Comparison of ENCODE assay signal across 13 cellular contexts in the genomic region with DNA sequence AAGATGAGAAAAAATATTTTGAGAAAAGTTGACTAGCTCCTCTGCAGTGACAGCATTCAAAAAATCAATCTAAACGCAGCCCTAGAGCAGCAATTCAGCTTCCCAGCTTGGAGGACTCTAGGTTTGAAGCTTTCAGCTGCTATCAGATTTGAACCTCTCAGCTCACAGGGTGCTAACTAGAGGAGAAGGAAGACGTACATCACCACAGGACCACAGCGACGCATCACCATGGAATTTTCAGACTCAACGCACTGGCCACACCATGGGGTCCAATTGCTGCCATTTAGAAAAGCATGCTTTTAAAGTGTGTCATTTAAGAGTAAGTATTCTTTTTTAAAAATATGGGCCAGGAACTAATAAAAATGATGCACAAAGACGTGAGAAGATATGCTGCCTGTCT. TPM values are rescaled to one million over a fixed set of nuclear protein-coding genes. Genes with fewer than 3 reads are reported as not detected.
A peak's percentile ranks its signal among the peaks of the same experiment; 100 is the strongest.
DNase-seq lines count a peak whose midpoint lies in the region; ATAC-seq and TF ChIP-seq lines count a peak whose summit lies in the region.
"Had no signal": no experiment of that assay in that cellular context is flagged by ENCODE, and none has a peak within 500 bp of the region (broad histone marks: within the 10 kb centered on the region; RNA-seq: fewer than 3 reads in every experiment).

No MANE protein-coding gene starts in this region.

- no peak for ATAC-seq in activated T-cell treated with anti-CD3 and anti-CD28 coated beads, Interleukin-2, amount 50 U/mL, for 4 hours
- ATAC-seq in SK-N-SH treated with all-trans-retinoic acid at 6 μM for 48 hours: peak; percentile 88
- ATAC-seq in stimulated activated effector memory CD8-positive, alpha-beta T cell treated with anti-CD3 and anti-CD28 coated beads, Interleukin-12 subunit alpha, Interleukin-12 subunit beta, amount 100 ng/mL, for 72 hours: peak; percentile 45
- ATAC-seq in GM19452 (IDR thresholded peaks at IDR 0.05; ENCODE audit: unreplicated experiment): no peak
- ATAC-seq in GM21423 (IDR thresholded peaks at IDR 0.05; ENCODE audit: unreplicated experiment): no peak
- ATAC-seq in HG02938 (IDR thresholded peaks at IDR 0.05; ENCODE audit: unreplicated experiment): no peak

- no peak overlapping the region for H3K4me3 Mint-ChIP-seq in activated T-cell treated with anti-CD3 and anti-CD28 coated beads, Interleukin-2, amount 50 U/mL, for 24 hours
- H3K4me3 Mint-ChIP-seq in activated T-cell treated with anti-CD3 and anti-CD28 coated beads, Interleukin-2, amount 50 U/mL, for 4 hours: no peak overlapping the region
- H3K4me3 Mint-ChIP-seq in stimulated activated effector memory CD8-positive, alpha-beta T cell treated with anti-CD3 and anti-CD28 coated beads, Interleukin-12 subunit alpha, Interleukin-12 subunit beta, amount 100 ng/mL, for 72 hours: peak overlapping the region; percentile 59
- H3K4me3 Mint-ChIP-seq: activated naive CD8-positive, alpha-beta T cell treated with anti-CD3 and anti-CD28 coated beads, Interleukin-2, amount 10 ng/mL, durations not matched to agents 7 days and 5 days had no signal

- peaks cover 2% of the 10 kb centered on the region for H3K36me3 Mint-ChIP-seq in activated T-cell treated with anti-CD3 and anti-CD28 coated beads, Interleukin-2, amount 50 U/mL, for 24 hours (ENCODE audit: low read depth)
- H3K36me3 Mint-ChIP-seq in activated T-cell treated with anti-CD3 and anti-CD28 coated beads, Interleukin-2, amount 50 U/mL, for 4 hours (ENCODE audit: insufficient read depth): peaks cover 18% of the 10 kb centered on the region
- no peaks in the 10 kb centered on the region for H3K36me3 Mint-ChIP-seq in stimulated activated effector memory CD8-positive, alpha-beta T cell treated with anti-CD3 and anti-CD28 coated beads, Interleukin-12 subunit alpha, Interleukin-12 subunit beta, amount 100 ng/mL, for 72 hours

- H3K27me3 Mint-ChIP-seq in activated T-cell treated with anti-CD3 and anti-CD28 coated beads, Interleukin-2, amount 50 U/mL, for 24 hours: no peaks in the 10 kb centered on the region
- no peaks in the 10 kb centered on the region for H3K27me3 Mint-ChIP-seq in activated T-cell treated with anti-CD3 and anti-CD28 coated beads, Interleukin-2, amount 50 U/mL, for 4 hours (ENCODE audit: low read depth)
- H3K27me3 Mint-ChIP-seq: activated naive CD8-positive, alpha-beta T cell treated with anti-CD3 and anti-CD28 coated beads, Interleukin-2, amount 10 ng/mL, durations not matched to agents 7 days and 5 days had no signal

- peaks cover 56% of the 10 kb centered on the region for H3K4me1 Mint-ChIP-seq in activated T-cell treated with anti-CD3 and anti-CD28 coated beads, Interleukin-2, amount 50 U/mL, for 24 hours (ENCODE audit: low read depth)
- peaks cover 65% of the 10 kb centered on the region for H3K4me1 Mint-ChIP-seq in activated T-cell treated with anti-CD3 and anti-CD28 coated beads, Interleukin-2, amount 50 U/mL, for 4 hours (ENCODE audit: low read depth)
- peaks cover 80% of the 10 kb centered on the region for H3K4me1 Mint-ChIP-seq in stimulated activated effector memory CD8-positive, alpha-beta T cell treated with anti-CD3 and anti-CD28 coated beads, Interleukin-12 subunit alpha, Interleukin-12 subunit beta, amount 100 ng/mL, for 72 hours

- H3K9me3 Mint-ChIP-seq in activated T-cell treated with anti-CD3 and anti-CD28 coated beads, Interleukin-2, amount 50 U/mL, for 24 hours: no peaks in the 10 kb centered on the region
- H3K9me3 Mint-ChIP-seq in activated T-cell treated with anti-CD3 and anti-CD28 coated beads, Interleukin-2, amount 50 U/mL, for 4 hours: no peaks in the 10 kb centered on the region
- H3K9me3 Mint-ChIP-seq in stimulated activated effector memory CD8-positive, alpha-beta T cell treated with anti-CD3 and anti-CD28 coated beads, Interleukin-12 subunit alpha, Interleukin-12 subunit beta, amount 100 ng/mL, for 72 hours: no peaks in the 10 kb centered on the region
- H3K9me3 Mint-ChIP-seq: activated naive CD8-positive, alpha-beta T cell treated with anti-CD3 and anti-CD28 coated beads, Interleukin-2, amount 10 ng/mL, durations not matched to agents 7 days and 5 days had no signal

- peak overlapping the region; percentile 4 for H3K27ac Mint-ChIP-seq in activated T-cell treated with anti-CD3 and anti-CD28 coated beads, Interleukin-2, amount 50 U/mL, for 24 hours
- peak overlapping the region; percentile 70 for H3K27ac Mint-ChIP-seq in stimulated activated effector memory CD8-positive, alpha-beta T cell treated with anti-CD3 and anti-CD28 coated beads, Interleukin-12 subunit alpha, Interleukin-12 subunit beta, amount 100 ng/mL, for 72 hours
- H3K27ac Mint-ChIP-seq: activated naive CD8-positive, alpha-beta T cell treated with anti-CD3 and anti-CD28 coated beads, Interleukin-2, amount 10 ng/mL, durations not matched to agents 7 days and 5 days had no signal

- no peak for DNase-seq in activated T-cell treated with anti-CD3 and anti-CD28 coated beads, Interleukin-2, amount 50 U/mL, for 24 hours
- DNase-seq in activated T-cell treated with anti-CD3 and anti-CD28 coated beads, Interleukin-2, amount 50 U/mL, for 4 hours: no peak
- DNase-seq in fibroblast of peridontal ligament (ENCODE audit: extremely low read depth): peak; percentile 87
- no peak for DNase-seq in stimulated activated effector memory CD8-positive, alpha-beta T cell treated with anti-CD3 and anti-CD28 coated beads, Interleukin-12 subunit alpha, Interleukin-12 subunit beta, amount 100 ng/mL, for 72 hours (ENCODE audit: low spot score in 2 of 2)
- DNase-seq: activated naive CD8-positive, alpha-beta T cell treated with anti-CD3 and anti-CD28 coated beads, Interleukin-2, amount 10 ng/mL, durations not matched to agents 7 days and 5 days; GDM1; KG1; NCI-H2171; trophoblast cell had no signal

TF ChIP-seq in SK-N-SH treated with all-trans-retinoic acid at 6 μM for 48 hours, 23 proteins besides CTCF, POLR2A, EP300 and RAD21:
- TF ChIP-seq TSHZ2 (CRISPR knock-in tag; IDR thresholded peaks at IDR 0.05) (no peak), GLIS3 (CRISPR knock-in tag; IDR thresholded peaks at IDR 0.05) (no peak), CSDC2 (CRISPR knock-in tag; IDR thresholded peaks at IDR 0.05) (no peak), ZFP30 (CRISPR knock-in tag; IDR thresholded peaks at IDR 0.05) (no peak), TOX (CRISPR knock-in tag; IDR thresholded peaks at IDR 0.05; ENCODE audit: borderline replicate concordance) (no peak), ISL1 (CRISPR knock-in tag; IDR thresholded peaks at IDR 0.05) (no peak), BACH2 (CRISPR knock-in tag; IDR thresholded peaks at IDR 0.05; ENCODE audit: borderline replicate concordance) (no peak), TCF4 (CRISPR knock-in tag; IDR thresholded peaks at IDR 0.05; ENCODE audit: borderline replicate concordance) (no peak), PPARA (CRISPR knock-in tag; IDR thresholded peaks at IDR 0.05; ENCODE audit: borderline replicate concordance) (no peak), ZNF8 (CRISPR knock-in tag; IDR thresholded peaks at IDR 0.05) (no peak)
- TF ChIP-seq, protein P1, sequence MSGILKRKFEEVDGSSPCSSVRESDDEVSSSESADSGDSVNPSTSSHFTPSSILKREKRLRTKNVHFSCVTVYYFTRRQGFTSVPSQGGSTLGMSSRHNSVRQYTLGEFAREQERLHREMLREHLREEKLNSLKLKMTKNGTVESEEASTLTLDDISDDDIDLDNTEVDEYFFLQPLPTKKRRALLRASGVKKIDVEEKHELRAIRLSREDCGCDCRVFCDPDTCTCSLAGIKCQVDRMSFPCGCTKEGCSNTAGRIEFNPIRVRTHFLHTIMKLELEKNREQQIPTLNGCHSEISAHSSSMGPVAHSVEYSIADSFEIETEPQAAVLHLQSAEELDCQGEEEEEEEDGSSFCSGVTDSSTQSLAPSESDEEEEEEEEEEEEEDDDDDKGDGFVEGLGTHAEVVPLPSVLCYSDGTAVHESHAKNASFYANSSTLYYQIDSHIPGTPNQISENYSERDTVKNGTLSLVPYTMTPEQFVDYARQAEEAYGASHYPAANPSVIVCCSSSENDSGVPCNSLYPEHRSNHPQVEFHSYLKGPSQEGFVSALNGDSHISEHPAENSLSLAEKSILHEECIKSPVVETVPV (CRISPR knock-in tag; IDR thresholded peaks at IDR 0.05): no peak
TF ChIP-seq in SK-N-SH treated with all-trans-retinoic acid at 6 μM for 48 hours: peak in this region for 0.

RNA-seq across cellular contexts. Expression of gene FUCA2, which starts 45.0 kb away (rescaled TPM):
- total RNA-seq in activated T-cell treated with anti-CD3 and anti-CD28 coated beads, Interleukin-2, amount 50 U/mL, for 4 hours: 1 to 10 TPM; 5.2 to 5.6 (median 5.5) TPM

Comparison
In these comparisons a context has a peak if more than half of its experiments do, and no peak if none do; other contexts are left out.
1. ATAC-seq: peak in SK-N-SH treated with all-trans-retinoic acid at 6 μM for 48 hours (single experiment) and stimulated activated effector memory CD8-positive, alpha-beta T cell treated with anti-CD3 and anti-CD28 coated beads, Interleukin-12 subunit alpha, Interleukin-12 subunit beta, amount 100 ng/mL, for 72 hours (single experiment); none in activated T-cell treated with anti-CD3 and anti-CD28 coated beads, Interleukin-2, amount 50 U/mL, for 4 hours (0 of 2), GM19452 (single experiment), GM21423 (single experiment) and HG02938 (single experiment).